In genomic region chr4:139438141-139438540, GRCh38 we compare ENCODE assay signal across 16 cellular contexts. TPM values are rescaled to one million over a fixed set of nuclear protein-coding genes. Genes with fewer than 3 reads are reported as not detected.
DNase-seq lines count a peak whose midpoint lies in the region; ATAC-seq and FAIRE-seq lines count a peak whose summit lies in the region.
"Had no signal": no experiment of that assay in that cellular context is flagged by ENCODE, and none has a peak within 500 bp of the region (broad histone marks: within the 10 kb centered on the region; RNA-seq: fewer than 3 reads in every experiment).

No MANE protein-coding gene starts in this region.

- H3K9me3 Mint-ChIP-seq in stimulated activated naive B cell treated with anti-CD40 and anti-IgM and Interleukin-4, amounts not matched to agents 10 μg/mL and 1 μg/mL and 100 μg/mL, for 72 hours = peaks cover 18 to 25% of the 10 kb centered on the region in 2 donors

- no peak overlapping the region for H3K14ac ChIP-seq in mesenchymal stem cell (ENCODE audit: low read length in 2 of 2)

- no peak overlapping the region for H3K27ac ChIP-seq in mesenchymal stem cell (ENCODE audit: low read length, poor library complexity, severe bottlenecking)
- H3K27ac ChIP-seq in effector memory CD4-positive, alpha-beta T cell (ENCODE audit: insufficient read depth, low read length, poor library complexity, severe bottlenecking) = no peak overlapping the region
- H3K27ac ChIP-seq: 22Rv1, GM23248 had no signal

- no peak overlapping the region for H3K9ac ChIP-seq in mesenchymal stem cell (ENCODE audit: low read length)
- H3K9ac ChIP-seq: GM23248 had no signal

- FAIRE-seq in endometrium (lab: Jason Lieb, UNC) = peak; percentile 79
- FAIRE-seq: H54 had no signal

- H2BK120ac ChIP-seq in mesenchymal stem cell (ENCODE audit: low read depth, low read length) = no peak overlapping the region

- no peak for ATAC-seq in stimulated activated naive B cell treated with anti-CD40 and anti-IgM and Interleukin-4, amounts not matched to agents 10 μg/mL and 1 μg/mL and 100 μg/mL, for 72 hours (replicated peaks)
- ATAC-seq in HG02678 (IDR thresholded peaks at IDR 0.05; ENCODE audit: unreplicated experiment) (no peak), GM21529 (IDR thresholded peaks at IDR 0.05; ENCODE audit: unreplicated experiment) (no peak)
- ATAC-seq: CD8-positive, alpha-beta T cell; HCT116 had no signal

- H3K4me3 Mint-ChIP-seq in stimulated activated naive B cell treated with anti-CD40 and anti-IgM and Interleukin-4, amounts not matched to agents 10 μg/mL and 1 μg/mL and 100 μg/mL, for 72 hours = no peak overlapping the region
- H3K4me3 Mint-ChIP-seq: CD14-positive monocyte; CD8-positive, alpha-beta T cell had no signal

- H3K4me1 ChIP-seq in mesenchymal stem cell (ENCODE audit: control insufficient read depth, insufficient read depth, low read depth, low read length) = peaks cover 2% of the 10 kb centered on the region
- no peaks in the 10 kb centered on the region for H3K4me1 ChIP-seq in effector memory CD4-positive, alpha-beta T cell (ENCODE audit: control insufficient read depth, insufficient read depth, low read length, poor library complexity, severe bottlenecking)

- no peak overlapping the region for H3K4me2 ChIP-seq in mesenchymal stem cell (ENCODE audit: low read length, poor library complexity, severe bottlenecking)

- no peak overlapping the region for H3K4me3 ChIP-seq in mesenchymal stem cell (ENCODE audit: insufficient read depth in 1 of 2, low read depth in 1 of 2, low read length in 2 of 2)
- no peak overlapping the region for H3K4me3 ChIP-seq in effector memory CD4-positive, alpha-beta T cell (ENCODE audit: insufficient read depth, low read depth, low read length, poor library complexity, severe bottlenecking)
- H3K4me3 ChIP-seq: GM23248 had no signal

- H3K27me3 Mint-ChIP-seq in stimulated activated naive B cell treated with anti-CD40 and anti-IgM and Interleukin-4, amounts not matched to agents 10 μg/mL and 1 μg/mL and 100 μg/mL, for 72 hours = no peaks in the 10 kb centered on the region

- WGBS in mesenchymal stem cell = 25% methylated on average over 2 of the region's 2 CpGs

- no peak overlapping the region for H3K18ac ChIP-seq in mesenchymal stem cell (ENCODE audit: low read depth in 1 of 2, low read length in 2 of 2)

- no peaks in the 10 kb centered on the region for H3K27me3 ChIP-seq in mesenchymal stem cell (ENCODE audit: control insufficient read depth in 1 of 2, insufficient read depth in 1 of 2, low read length in 2 of 2)
- no peaks in the 10 kb centered on the region for H3K27me3 ChIP-seq in effector memory CD4-positive, alpha-beta T cell (replicated peaks; ENCODE audit: control insufficient read depth, insufficient read depth, low read length, poor library complexity, severe bottlenecking)

- peak; percentile 40 for DNase-seq in NCI-H82 (lab: John Stamatoyannopoulos, UW)
- no peak for DNase-seq in NCI-H82 treated with DMSO at 0.1 percent for 48 hours (lab: John Stamatoyannopoulos, UW; ENCODE audit: unreplicated experiment)
- DNase-seq in mesenchymal stem cell = peak; percentile 51
- no peak for DNase-seq in stimulated activated naive B cell treated with anti-CD40 and anti-IgM and Interleukin-4, amounts not matched to agents 10 μg/mL and 1 μg/mL and 100 μg/mL, for 72 hours
- no peak for DNase-seq in effector memory CD4-positive, alpha-beta T cell
- DNase-seq: CD8-positive, alpha-beta T cell; COR-L47; GM23248; IMR-90 had no signal

- H2BK5ac ChIP-seq in mesenchymal stem cell (ENCODE audit: low read depth, low read length, poor library complexity, severe bottlenecking) = no peak overlapping the region

- no peak overlapping the region for H2AK5ac ChIP-seq in mesenchymal stem cell (ENCODE audit: low read length, severe bottlenecking)

- peaks cover 31% of the 10 kb centered on the region for H3K9me3 ChIP-seq in mesenchymal stem cell (ENCODE audit: control insufficient read depth, low read length)
- no peaks in the 10 kb centered on the region for H3K9me3 ChIP-seq in effector memory CD4-positive, alpha-beta T cell (ENCODE audit: control insufficient read depth, low read length)

- peaks cover 7 to 40% of the 10 kb centered on the region in 2 experiments for H3K36me3 ChIP-seq in mesenchymal stem cell (ENCODE audit: control insufficient read depth in 1 of 2, insufficient read depth in 2 of 2, low read depth in 1 of 2, low read length in 2 of 2)
- H3K36me3 ChIP-seq in effector memory CD4-positive, alpha-beta T cell (ENCODE audit: control insufficient read depth, insufficient read depth, low read length) = no peaks in the 10 kb centered on the region

- H2BK15ac ChIP-seq in mesenchymal stem cell (ENCODE audit: low read depth, poor library complexity, severe bottlenecking) = no peak overlapping the region

- H3K23ac ChIP-seq in mesenchymal stem cell (ENCODE audit: low read length in 2 of 2) = no peak overlapping the region

- H3K36me3 Mint-ChIP-seq in stimulated activated naive B cell treated with anti-CD40 and anti-IgM and Interleukin-4, amounts not matched to agents 10 μg/mL and 1 μg/mL and 100 μg/mL, for 72 hours = peaks cover 48% of the 10 kb centered on the region in 2 donors

- no peak overlapping the region for H4K91ac ChIP-seq in mesenchymal stem cell (ENCODE audit: low read length)

- peaks cover 4 to 8% of the 10 kb centered on the region in 2 donors for H3K4me1 Mint-ChIP-seq in stimulated activated naive B cell treated with anti-CD40 and anti-IgM and Interleukin-4, amounts not matched to agents 10 μg/mL and 1 μg/mL and 100 μg/mL, for 72 hours
- H3K4me1 Mint-ChIP-seq: CD14-positive monocyte had no signal

- no peak overlapping the region for H3K4ac ChIP-seq in mesenchymal stem cell (ENCODE audit: low read depth in 1 of 2, low read length in 2 of 2)

- H2AFZ ChIP-seq in mesenchymal stem cell (ENCODE audit: low read depth, low read length) = no peak overlapping the region
- H2AFZ ChIP-seq: GM23248 had no signal

- H4K8ac ChIP-seq in mesenchymal stem cell (ENCODE audit: low read length) = no peak overlapping the region

- no peak overlapping the region for H2BK12ac ChIP-seq in mesenchymal stem cell (ENCODE audit: low read length in 2 of 2)

- peak overlapping the region; percentile 56 for H3K27ac Mint-ChIP-seq in stimulated activated naive B cell treated with anti-CD40 and anti-IgM and Interleukin-4, amounts not matched to agents 10 μg/mL and 1 μg/mL and 100 μg/mL, for 72 hours
- H3K27ac Mint-ChIP-seq: CD14-positive monocyte; CD8-positive, alpha-beta T cell had no signal

- peaks cover 13% of the 10 kb centered on the region for H3K79me1 ChIP-seq in mesenchymal stem cell (replicated peaks; ENCODE audit: low read length, poor library complexity, severe bottlenecking)

RNA-seq across cellular contexts. Expression of gene RAB33B, which starts 15.8 kb away (rescaled TPM):
- polyA plus RNA-seq in mesenchymal stem cell (2013, experiment 1 of 2) = 4.6 TPM
- polyA plus RNA-seq in mesenchymal stem cell (2013, experiment 2 of 2) = 5.2 TPM

Comparison
In these comparisons a context has a peak if more than half of its experiments do, and no peak if none do; other contexts are left out.
1. DNase-seq: peak in NCI-H82 (single experiment) and mesenchymal stem cell (single experiment); none in NCI-H82 treated with DMSO at 0.1 percent for 48 hours (single experiment), stimulated activated naive B cell treated with anti-CD40 and anti-IgM and Interleukin-4, amounts not matched to agents 10 μg/mL and 1 μg/mL and 100 μg/mL, for 72 hours (single experiment) and effector memory CD4-positive, alpha-beta T cell (0 of 3).